Comparison of ENCODE assay signal across 22 cellular contexts in genomic region chr1:28895896-28896608, GRCh38. TPM values are rescaled to one million over a fixed set of nuclear protein-coding genes. Genes with fewer than 3 reads are reported as not detected.
DNase-seq lines count a peak whose midpoint lies in the region; ATAC-seq and TF ChIP-seq lines count a peak whose summit lies in the region.
"Had no signal": no experiment of that assay in that cellular context is flagged by ENCODE, and none has a peak within 500 bp of the region (broad histone marks: within the 10 kb centered on the region; RNA-seq: fewer than 3 reads in every experiment).

No MANE protein-coding gene starts in this region.

- peaks cover 7% of the 10 kb centered on the region for H3K27me3 Mint-ChIP-seq in endothelial cell (ENCODE audit: unreplicated experiment)
- H3K27me3 Mint-ChIP-seq: stimulated activated naive CD8-positive, alpha-beta T cell treated with anti-CD3 and anti-CD28 coated beads, Interleukin-15, Interleukin-2, amounts not matched to agents 100 ng/mL and 50 ng/mL, for 24 hours had no signal

- no peak for ATAC-seq in activated naive CD4-positive, alpha-beta T cell treated with anti-CD3 and anti-CD28 coated beads, Interleukin-2, amount 50 U/mL, for 72 hours
- no peak for ATAC-seq in stimulated activated effector memory CD8-positive, alpha-beta T cell treated with anti-CD3 and anti-CD28 coated beads, Interleukin-12 subunit alpha, Interleukin-12 subunit beta, amount 100 ng/mL, for 72 hours
- ATAC-seq: foreskin keratinocyte, left colon had no signal

- no peak for DNase-seq in activated naive CD4-positive, alpha-beta T cell treated with anti-CD3 and anti-CD28 coated beads, Interleukin-2, amount 50 U/mL, for 72 hours (ENCODE audit: low spot score in 2 of 2)
- DNase-seq in activated naive CD4-positive, alpha-beta T cell treated with anti-CD3 and anti-CD28 coated beads, Interleukin-2, amount 50 U/mL, for 16 hours = no peak
- DNase-seq in NCI-H226 (peak; percentile 22), endothelial cell (ENCODE audit: low spot score) (no peak), amygdala (lab: John Stamatoyannopoulos, UW) (no peak), dermis blood vessel endothelial cell (no peak)
- DNase-seq in stimulated activated effector memory CD8-positive, alpha-beta T cell treated with anti-CD3 and anti-CD28 coated beads, Interleukin-12 subunit alpha, Interleukin-12 subunit beta, amount 100 ng/mL, for 72 hours (ENCODE audit: low spot score in 2 of 2) = no peak
- DNase-seq in stimulated activated CD4-positive, alpha-beta T cell treated with anti-CD3 and anti-CD28 coated beads, Interleukin-2, amount 100 ng/mL, for 24 hours = no peak
- DNase-seq: 8988T; activated CD4-positive, alpha-beta T cell treated with anti-CD3 and anti-CD28 coated beads for 1 hour; activated effector memory CD4-positive, alpha-beta T cell treated with Interleukin-2 at 50 U/mL for 16 hours; activated T-cell treated with anti-CD3 and anti-CD28 coated beads for 4 hours; foreskin keratinocyte; H7; KBM-7; left colon; NCI-H1105 treated with DMSO at 0.1 percent for 48 hours; NCI-H2029; NCI-H2227 treated with DMSO at 0.1 percent for 48 hours; NCI-H774; sigmoid colon had no signal

- H3K36me3 Mint-ChIP-seq in activated naive CD4-positive, alpha-beta T cell treated with anti-CD3 and anti-CD28 coated beads, Interleukin-2, amount 50 U/mL, for 72 hours = no peaks in the 10 kb centered on the region
- H3K36me3 Mint-ChIP-seq in endothelial cell (ENCODE audit: low read depth, unreplicated experiment) = peaks cover 7% of the 10 kb centered on the region
- H3K36me3 Mint-ChIP-seq in stimulated activated effector memory CD8-positive, alpha-beta T cell treated with anti-CD3 and anti-CD28 coated beads, Interleukin-12 subunit alpha, Interleukin-12 subunit beta, amount 100 ng/mL, for 72 hours = peaks cover 29% of the 10 kb centered on the region

- H3K27ac Mint-ChIP-seq in activated naive CD4-positive, alpha-beta T cell treated with anti-CD3 and anti-CD28 coated beads, Interleukin-2, amount 50 U/mL, for 72 hours = peak overlapping the region; percentile 53 to 83
- no peak overlapping the region for H3K27ac Mint-ChIP-seq in endothelial cell (ENCODE audit: unreplicated experiment)
- peak overlapping the region; percentile 68 for H3K27ac Mint-ChIP-seq in stimulated activated effector memory CD8-positive, alpha-beta T cell treated with anti-CD3 and anti-CD28 coated beads, Interleukin-12 subunit alpha, Interleukin-12 subunit beta, amount 100 ng/mL, for 72 hours
- H3K27ac Mint-ChIP-seq: stimulated activated naive CD8-positive, alpha-beta T cell treated with anti-CD3 and anti-CD28 coated beads, Interleukin-15, Interleukin-2, amounts not matched to agents 100 ng/mL and 50 ng/mL, for 24 hours had no signal

- peak overlapping the region; percentile 78 for H3K4me3 Mint-ChIP-seq in endothelial cell (ENCODE audit: unreplicated experiment)
- H3K4me3 Mint-ChIP-seq in stimulated activated effector memory CD8-positive, alpha-beta T cell treated with anti-CD3 and anti-CD28 coated beads, Interleukin-12 subunit alpha, Interleukin-12 subunit beta, amount 100 ng/mL, for 72 hours = no peak overlapping the region
- H3K4me3 Mint-ChIP-seq: stimulated activated naive CD8-positive, alpha-beta T cell treated with anti-CD3 and anti-CD28 coated beads, Interleukin-15, Interleukin-2, amounts not matched to agents 100 ng/mL and 50 ng/mL, for 24 hours had no signal

- TF ChIP-seq CTCF in endothelial cell (IDR thresholded peaks at IDR 0.05; ENCODE audit: unreplicated experiment) = no peak

- H3K9me3 Mint-ChIP-seq in activated naive CD4-positive, alpha-beta T cell treated with anti-CD3 and anti-CD28 coated beads, Interleukin-2, amount 50 U/mL, for 72 hours = no peaks in the 10 kb centered on the region
- no peaks in the 10 kb centered on the region for H3K9me3 Mint-ChIP-seq in endothelial cell (ENCODE audit: unreplicated experiment)
- no peaks in the 10 kb centered on the region for H3K9me3 Mint-ChIP-seq in stimulated activated effector memory CD8-positive, alpha-beta T cell treated with anti-CD3 and anti-CD28 coated beads, Interleukin-12 subunit alpha, Interleukin-12 subunit beta, amount 100 ng/mL, for 72 hours
- H3K9me3 Mint-ChIP-seq: stimulated activated naive CD8-positive, alpha-beta T cell treated with anti-CD3 and anti-CD28 coated beads, Interleukin-15, Interleukin-2, amounts not matched to agents 100 ng/mL and 50 ng/mL, for 24 hours had no signal

- peaks cover 27% of the 10 kb centered on the region for H3K4me1 Mint-ChIP-seq in endothelial cell (ENCODE audit: unreplicated experiment)
- H3K4me1 Mint-ChIP-seq in stimulated activated effector memory CD8-positive, alpha-beta T cell treated with anti-CD3 and anti-CD28 coated beads, Interleukin-12 subunit alpha, Interleukin-12 subunit beta, amount 100 ng/mL, for 72 hours = peaks cover 64% of the 10 kb centered on the region

RNA-seq across cellular contexts. Expression of gene EPB41, which starts 18.3 kb away (rescaled TPM):
- 10 to 100 TPM; 60.5 to 83.4 TPM for total RNA-seq in activated naive CD4-positive, alpha-beta T cell treated with anti-CD3 and anti-CD28 coated beads, Interleukin-2, amount 50 U/mL, for 72 hours
- 82.6 TPM for total RNA-seq in endothelial cell (ENCODE audit: unreplicated experiment)
- total RNA-seq in dermis blood vessel endothelial cell = 36.2 and 41.2 TPM in 2 replicates
